ENCODE assay signal across 1 cellular context in the genomic region with DNA sequence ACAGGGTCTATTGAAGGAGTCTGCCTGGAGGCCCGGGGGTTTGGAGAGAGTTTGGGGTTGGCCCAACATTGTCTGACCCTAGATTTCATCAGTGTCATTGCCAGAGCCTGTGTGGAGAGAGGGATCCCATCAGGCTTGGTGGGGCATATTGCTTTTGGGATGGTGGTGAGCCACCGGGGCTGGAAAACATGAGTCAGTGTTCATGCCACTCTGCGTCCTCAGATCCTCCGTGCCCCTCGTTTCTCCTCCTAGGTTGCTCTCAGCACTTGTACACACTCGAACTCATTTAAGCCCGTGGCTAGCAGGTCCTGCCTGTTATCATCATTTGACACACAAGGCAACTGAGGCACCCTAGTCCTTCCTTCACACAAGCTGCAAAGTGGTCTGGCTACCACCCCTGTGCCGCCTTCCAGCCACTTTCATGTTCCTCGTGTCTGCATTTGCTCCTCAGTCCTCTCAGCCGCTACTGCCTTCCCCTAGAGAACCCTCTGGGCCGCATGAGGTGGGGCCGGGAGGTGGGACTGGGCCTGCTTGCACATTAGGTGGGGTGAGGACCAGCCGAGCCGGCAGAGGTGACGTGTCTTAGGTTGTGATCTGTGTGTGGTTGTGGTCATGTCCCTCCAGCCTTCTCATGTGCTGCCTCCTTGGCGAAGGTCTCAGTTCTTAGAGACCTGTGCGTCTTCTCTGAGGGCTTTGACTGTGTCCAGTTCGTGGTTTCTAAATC.
TF ChIP-seq lines count a peak whose summit lies in the region.

No MANE protein-coding gene starts in this region.

TF ChIP-seq in H1, 55 proteins besides CTCF, POLR2A, EP300 and RAD21:
- TF ChIP-seq RNF2 (IDR thresholded peaks at IDR 0.05; ENCODE audit: borderline replicate concordance, low read depth, low read length, missing control alignments, poor library complexity, severe bottlenecking) (no peak), JUND (IDR thresholded peaks at IDR 0.05; ENCODE audit: low read length) (no peak), SAP30 (IDR thresholded peaks at IDR 0.05; ENCODE audit: insufficient read depth, insufficient replicate concordance, low read length) (no peak), NRF1 (IDR thresholded peaks at IDR 0.05; ENCODE audit: low read depth, low read length) (no peak), PHF8 (conservative IDR thresholded peaks at IDR 0.05; ENCODE audit: low read depth, low read length) (no peak), SRF (IDR thresholded peaks at IDR 0.05; ENCODE audit: low read depth, low read length) (no peak), CHD1 (IDR thresholded peaks at IDR 0.05; ENCODE audit: low read depth, low read length) (no peak), BCL11A (IDR thresholded peaks at IDR 0.05; ENCODE audit: low read depth in 2 of 2, low read length in 2 of 2) (no peak), SIRT6 (IDR thresholded peaks at IDR 0.05; ENCODE audit: low read length) (no peak), SP4 (IDR thresholded peaks at IDR 0.05; ENCODE audit: low read length) (no peak), GTF2F1 (IDR thresholded peaks at IDR 0.05; ENCODE audit: borderline replicate concordance, low read depth, low read length) (no peak), BACH1 (IDR thresholded peaks at IDR 0.05; ENCODE audit: low read length) (no peak), POU5F1 (IDR thresholded peaks at IDR 0.05; ENCODE audit: low read depth, low read length) (no peak), CHD2 (IDR thresholded peaks at IDR 0.05; ENCODE audit: low read length) (no peak), BRCA1 (IDR thresholded peaks at IDR 0.05; ENCODE audit: low read depth, low read length) (no peak), TAF1 (IDR thresholded peaks at IDR 0.05; ENCODE audit: low read depth, low read length) (no peak)
- TF ChIP-seq, protein P1, sequence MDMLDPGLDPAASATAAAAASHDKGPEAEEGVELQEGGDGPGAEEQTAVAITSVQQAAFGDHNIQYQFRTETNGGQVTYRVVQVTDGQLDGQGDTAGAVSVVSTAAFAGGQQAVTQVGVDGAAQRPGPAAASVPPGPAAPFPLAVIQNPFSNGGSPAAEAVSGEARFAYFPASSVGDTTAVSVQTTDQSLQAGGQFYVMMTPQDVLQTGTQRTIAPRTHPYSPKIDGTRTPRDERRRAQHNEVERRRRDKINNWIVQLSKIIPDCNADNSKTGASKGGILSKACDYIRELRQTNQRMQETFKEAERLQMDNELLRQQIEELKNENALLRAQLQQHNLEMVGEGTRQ (IDR thresholded peaks at IDR 0.05; ENCODE audit: low read length), result no peak
- TF ChIP-seq, protein P2, sequence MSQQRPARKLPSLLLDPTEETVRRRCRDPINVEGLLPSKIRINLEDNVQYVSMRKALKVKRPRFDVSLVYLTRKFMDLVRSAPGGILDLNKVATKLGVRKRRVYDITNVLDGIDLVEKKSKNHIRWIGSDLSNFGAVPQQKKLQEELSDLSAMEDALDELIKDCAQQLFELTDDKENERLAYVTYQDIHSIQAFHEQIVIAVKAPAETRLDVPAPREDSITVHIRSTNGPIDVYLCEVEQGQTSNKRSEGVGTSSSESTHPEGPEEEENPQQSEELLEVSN (IDR thresholded peaks at IDR 0.05), result no peak
- TF ChIP-seq, protein P3, sequence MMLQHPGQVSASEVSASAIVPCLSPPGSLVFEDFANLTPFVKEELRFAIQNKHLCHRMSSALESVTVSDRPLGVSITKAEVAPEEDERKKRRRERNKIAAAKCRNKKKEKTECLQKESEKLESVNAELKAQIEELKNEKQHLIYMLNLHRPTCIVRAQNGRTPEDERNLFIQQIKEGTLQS (IDR thresholded peaks at IDR 0.05; ENCODE audit: insufficient read depth, low read depth, low read length), result no peak
